ENCODE assay signal across 1 cellular context in genomic region chr12:126974779-126975178, GRCh38.
TF ChIP-seq lines count a peak whose summit lies in the region.

No MANE protein-coding gene starts in this region.

TF ChIP-seq in K562, 482 proteins besides CTCF, POLR2A, EP300 and RAD21 (continued from another document):
- TF ChIP-seq, protein P1, sequence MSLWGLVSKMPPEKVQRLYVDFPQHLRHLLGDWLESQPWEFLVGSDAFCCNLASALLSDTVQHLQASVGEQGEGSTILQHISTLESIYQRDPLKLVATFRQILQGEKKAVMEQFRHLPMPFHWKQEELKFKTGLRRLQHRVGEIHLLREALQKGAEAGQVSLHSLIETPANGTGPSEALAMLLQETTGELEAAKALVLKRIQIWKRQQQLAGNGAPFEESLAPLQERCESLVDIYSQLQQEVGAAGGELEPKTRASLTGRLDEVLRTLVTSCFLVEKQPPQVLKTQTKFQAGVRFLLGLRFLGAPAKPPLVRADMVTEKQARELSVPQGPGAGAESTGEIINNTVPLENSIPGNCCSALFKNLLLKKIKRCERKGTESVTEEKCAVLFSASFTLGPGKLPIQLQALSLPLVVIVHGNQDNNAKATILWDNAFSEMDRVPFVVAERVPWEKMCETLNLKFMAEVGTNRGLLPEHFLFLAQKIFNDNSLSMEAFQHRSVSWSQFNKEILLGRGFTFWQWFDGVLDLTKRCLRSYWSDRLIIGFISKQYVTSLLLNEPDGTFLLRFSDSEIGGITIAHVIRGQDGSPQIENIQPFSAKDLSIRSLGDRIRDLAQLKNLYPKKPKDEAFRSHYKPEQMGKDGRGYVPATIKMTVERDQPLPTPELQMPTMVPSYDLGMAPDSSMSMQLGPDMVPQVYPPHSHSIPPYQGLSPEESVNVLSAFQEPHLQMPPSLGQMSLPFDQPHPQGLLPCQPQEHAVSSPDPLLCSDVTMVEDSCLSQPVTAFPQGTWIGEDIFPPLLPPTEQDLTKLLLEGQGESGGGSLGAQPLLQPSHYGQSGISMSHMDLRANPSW (CRISPR knock-in tag; IDR thresholded peaks at IDR 0.05) = no peak
- TF ChIP-seq BCLAF1 (IDR thresholded peaks at IDR 0.05; ENCODE audit: borderline replicate concordance in 1 of 2, control insufficient read depth in 1 of 2, low read depth in 2 of 2, low read length in 1 of 2) (no peak), NCOA2 (IDR thresholded peaks at IDR 0.05; ENCODE audit: partially characterized antibody in 2 of 2) (no peak), IRF1 (CRISPR knock-in tag; IDR thresholded peaks at IDR 0.05; ENCODE audit: borderline replicate concordance) (no peak), ZNF280B (CRISPR knock-in tag; IDR thresholded peaks at IDR 0.05) (no peak), ZBTB34 (CRISPR knock-in tag; IDR thresholded peaks at IDR 0.05) (no peak), GATAD2A (IDR thresholded peaks at IDR 0.05) (no peak)
